In the genomic region with DNA sequence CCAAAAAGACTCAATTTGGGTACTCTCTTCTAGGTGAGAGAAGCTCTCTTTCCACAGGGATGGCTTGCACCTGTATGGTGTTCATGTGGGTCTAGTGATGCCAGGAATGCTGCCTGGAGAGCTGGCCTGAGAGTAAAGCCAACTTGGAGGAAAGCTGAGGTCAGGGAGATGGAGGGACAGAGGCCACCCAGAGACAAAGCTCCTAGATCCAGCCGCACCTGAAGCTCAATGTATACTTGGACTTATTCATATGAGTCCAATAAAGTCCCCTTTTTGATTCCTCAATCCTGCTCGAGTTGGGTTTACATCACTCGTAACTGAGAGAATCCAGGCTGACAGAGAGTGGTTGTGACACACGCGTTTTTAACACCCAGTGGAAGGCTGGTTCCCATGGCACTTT, we compare ENCODE assay signal across 23 cellular contexts.
"Had no signal": no experiment of that assay in that cellular context is flagged by ENCODE, and none has a peak within 500 bp of the region (broad histone marks: within the 10 kb centered on the region; RNA-seq: fewer than 3 reads in every experiment).

No MANE protein-coding gene starts in this region.

- H3K9me3 ChIP-seq: esophagus squamous epithelium, gastrocnemius medialis, heart right ventricle, left lung, lower lobe of right lung, mucosa of descending colon had no signal

- H3K4me3 ChIP-seq: coronary artery, esophagus squamous epithelium, gastrocnemius medialis, heart right ventricle, left lung, lower lobe of right lung, mucosa of descending colon had no signal

- DNase-seq: effector CD8-positive, alpha-beta T cell; effector memory CD8-positive, alpha-beta T cell; endodermal cell; erythroblast; esophagus squamous epithelium; foreskin fibroblast; foreskin melanocyte; gastrocnemius medialis; glutamatergic neuron; head of caudate nucleus; heart right ventricle; hippocampal formation; left cardiac atrium; left lung; left ventricle myocardium superior; lower lobe of right lung; mesenchymal stem cell; mucosa of descending colon; naive B cell had no signal

- ATAC-seq: effector memory CD8-positive, alpha-beta T cell; esophagus mucosa; gastrocnemius medialis; heart right ventricle; left cardiac atrium; left lung; left ventricle myocardium superior; lower lobe of right lung; mucosa of descending colon had no signal

- H3K36me3 ChIP-seq: gastrocnemius medialis, left lung, lower lobe of right lung had no signal

- H3K4me1 Mint-ChIP-seq: endodermal cell, mesothelial cell of epicardium had no signal

- H3K4me3 Mint-ChIP-seq: effector memory CD8-positive, alpha-beta T cell; endodermal cell; mesothelial cell of epicardium had no signal

- H3K27ac ChIP-seq: coronary artery, epithelial cell of prostate, esophagus squamous epithelium, gastrocnemius medialis, heart right ventricle, left lung, lower lobe of right lung had no signal

- H3K9me3 Mint-ChIP-seq: effector memory CD8-positive, alpha-beta T cell; endodermal cell; mesothelial cell of epicardium had no signal

- H3K27me3 ChIP-seq: esophagus squamous epithelium, heart right ventricle, left lung had no signal

- H3K27ac Mint-ChIP-seq: effector memory CD8-positive, alpha-beta T cell; endodermal cell; mesothelial cell of epicardium had no signal
